In the genomic region with DNA sequence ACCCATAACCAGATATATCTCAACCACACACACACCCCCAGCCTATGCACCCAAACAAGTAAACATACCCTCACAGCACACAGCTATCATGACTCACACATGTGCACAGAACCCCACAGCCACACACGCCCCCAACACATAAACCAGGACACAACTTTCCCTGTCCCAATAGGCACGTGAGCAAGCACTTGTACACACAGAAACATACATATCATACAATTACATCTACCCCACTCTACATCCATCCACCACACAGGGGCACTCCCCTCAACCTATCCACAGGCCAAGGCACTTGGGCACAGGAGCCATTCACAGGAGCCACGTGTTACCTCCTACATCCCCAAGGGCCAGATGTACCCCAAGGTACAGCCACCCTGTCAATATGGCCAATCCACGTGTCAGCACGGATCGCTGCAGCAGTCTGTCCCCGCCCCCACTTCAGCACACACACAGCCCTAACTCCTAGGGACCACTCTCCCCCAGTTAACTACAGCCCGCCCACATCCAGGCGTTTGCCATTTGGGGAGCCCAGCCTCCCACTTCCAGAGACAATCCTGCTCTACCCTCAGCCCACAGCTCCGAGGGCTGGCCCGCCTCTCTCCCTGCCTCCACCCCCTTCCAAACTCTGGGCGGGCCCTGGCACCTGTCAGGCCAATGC, we compare ENCODE assay signal across 8 cellular contexts.
DNase-seq lines count a peak whose midpoint lies in the region; ATAC-seq and TF ChIP-seq lines count a peak whose summit lies in the region.

No MANE protein-coding gene starts in this region.

- ATAC-seq in HG02852 (IDR thresholded peaks at IDR 0.05; ENCODE audit: unreplicated experiment): peak; percentile 33
- ATAC-seq in activated B cell treated with CpG ODN at 0.5 μM for 24 hours (ENCODE audit: low read depth): peak; percentile 32

- peak overlapping the region; percentile 36 for H3K4me3 Mint-ChIP-seq in T-helper 1 cell treated with Interleukin-12 subunit alpha and Interleukin-12 subunit beta and Interleukin-4 antibody, amounts not matched to agents 30 μg/mL and 1 μg/mL, for 36 hours
- H3K4me3 Mint-ChIP-seq in activated B cell treated with CpG ODN at 0.5 μM for 24 hours (peak overlapping the region; percentile 85), osteocyte (ENCODE audit: unreplicated experiment) (peak overlapping the region; percentile 0)

- H3K27me3 Mint-ChIP-seq in T-helper 1 cell treated with Interleukin-12 subunit alpha and Interleukin-12 subunit beta and Interleukin-4 antibody, amounts not matched to agents 30 μg/mL and 1 μg/mL, for 36 hours (ENCODE audit: low read depth): peaks cover 12% of the 10 kb centered on the region
- H3K27me3 Mint-ChIP-seq in activated B cell treated with CpG ODN at 0.5 μM for 24 hours (no peaks in the 10 kb centered on the region), osteocyte (ENCODE audit: unreplicated experiment) (peaks cover 16% of the 10 kb centered on the region)

- H3K4me1 Mint-ChIP-seq in T-helper 1 cell treated with Interleukin-12 subunit alpha and Interleukin-12 subunit beta and Interleukin-4 antibody, amounts not matched to agents 30 μg/mL and 1 μg/mL, for 36 hours (ENCODE audit: low read depth): peaks cover 29% of the 10 kb centered on the region
- H3K4me1 Mint-ChIP-seq in activated B cell treated with CpG ODN at 0.5 μM for 24 hours (peaks cover 50% of the 10 kb centered on the region), osteocyte (ENCODE audit: unreplicated experiment) (peaks cover 25% of the 10 kb centered on the region)

- H3K27ac Mint-ChIP-seq in T-helper 1 cell treated with Interleukin-12 subunit alpha and Interleukin-12 subunit beta and Interleukin-4 antibody, amounts not matched to agents 30 μg/mL and 1 μg/mL, for 36 hours: no peak overlapping the region
- peak overlapping the region; percentile 79 for H3K27ac Mint-ChIP-seq in activated B cell treated with CpG ODN at 0.5 μM for 24 hours
- H3K27ac Mint-ChIP-seq in osteocyte (ENCODE audit: unreplicated experiment): no peak overlapping the region

- no peak for TF ChIP-seq CTCF in activated B cell treated with CpG ODN at 0.5 μM for 24 hours (IDR thresholded peaks at IDR 0.05)
- no peak for TF ChIP-seq CTCF in osteocyte (IDR thresholded peaks at IDR 0.05)

- POLR2A ChIA-PET in activated B cell treated with CpG ODN at 0.5 μM for 24 hours (lab: Charles Lee): interaction anchor here (0.5 to 3.0 kb wide), 3 partner anchors 13 to 217 kb away, joined by 3 to 27 read pairs (median 3); no protein-coding TSS in a partner anchor

- no peaks in the 10 kb centered on the region for H3K36me3 Mint-ChIP-seq in T-helper 1 cell treated with Interleukin-12 subunit alpha and Interleukin-12 subunit beta and Interleukin-4 antibody, amounts not matched to agents 30 μg/mL and 1 μg/mL, for 36 hours (ENCODE audit: low read depth)
- peaks cover 3% of the 10 kb centered on the region for H3K36me3 Mint-ChIP-seq in activated B cell treated with CpG ODN at 0.5 μM for 24 hours (ENCODE audit: low read depth)
- no peaks in the 10 kb centered on the region for H3K36me3 Mint-ChIP-seq in osteocyte (ENCODE audit: unreplicated experiment)

- H3K9me3 Mint-ChIP-seq in T-helper 1 cell treated with Interleukin-12 subunit alpha and Interleukin-12 subunit beta and Interleukin-4 antibody, amounts not matched to agents 30 μg/mL and 1 μg/mL, for 36 hours: no peaks in the 10 kb centered on the region
- H3K9me3 Mint-ChIP-seq in activated B cell treated with CpG ODN at 0.5 μM for 24 hours (no peaks in the 10 kb centered on the region), osteocyte (ENCODE audit: unreplicated experiment) (no peaks in the 10 kb centered on the region)

- intact Hi-C loops in activated B cell treated with CpG ODN at 0.5 μM for 24 hours (cut with micrococcal nuclease): loop anchor here (1.0 to 5.0 kb wide), 5 partner anchors 14 to 660 kb away; a partner anchor contains a TSS

- CTCF ChIA-PET in activated B cell treated with CpG ODN at 0.5 μM for 24 hours (lab: Charles Lee): interaction anchor here (2.6 kb wide), 1 partner anchor 13 kb away, joined by 8 read pairs; no protein-coding TSS in a partner anchor

- no peak for DNase-seq in T-helper 1 cell
- peak; percentile 32 for DNase-seq in activated B cell treated with CpG ODN at 0.5 μM for 24 hours
- no peak for DNase-seq in osteocyte (ENCODE audit: extremely low spot score, unreplicated experiment)
- DNase-seq in kidney tubule cell (ENCODE audit: low spot score): no peak
- no peak for DNase-seq in HK-2 (ENCODE audit: unreplicated experiment)
- no peak for DNase-seq in middle frontal gyrus (ENCODE audit: extremely low spot score, low spot score)

Comparison
In these comparisons a context has a peak if more than half of its experiments do, and no peak if none do; other contexts are left out.
1. H3K4me3 Mint-ChIP-seq: peak in every context shown above with its lines; median percentile 85 in activated B cell treated with CpG ODN at 0.5 μM for 24 hours; 36 in T-helper 1 cell treated with Interleukin-12 subunit alpha and Interleukin-12 subunit beta and Interleukin-4 antibody, amounts not matched to agents 30 μg/mL and 1 μg/mL, for 36 hours; 0 in osteocyte.